ENCODE assay signal across 8 cellular contexts in genomic region chr19:18919086-18919894, GRCh38. TPM values are rescaled to one million over a fixed set of nuclear protein-coding genes. Genes with fewer than 3 reads are reported as not detected.
DNase-seq lines count a peak whose midpoint lies in the region; TF ChIP-seq lines count a peak whose summit lies in the region.

Gene COPE (minus strand): TSS chr19:18919387. CDS start chr19:18919348, 39 bp downstream.
Gene DDX49 (plus strand): TSS chr19:18919715. CDS start chr19:18919742, 27 bp downstream.

- H3K36me3 ChIP-seq in H7 (replicated peaks; ENCODE audit: control insufficient read depth, insufficient read depth, low read length) (peaks cover 7% of the 10 kb centered on the region), MG63 (peaks cover 64% of the 10 kb centered on the region)

- H3K27ac Mint-ChIP-seq in nephron = peak within 1 kb of the TSS; percentile 55 to 94 (median 88)
- peak within 1 kb of the TSS; percentile 96 for H3K27ac Mint-ChIP-seq in stimulated activated naive CD8-positive, alpha-beta T cell treated with anti-CD3 and anti-CD28 coated beads, Interleukin-15, Interleukin-2, amounts not matched to agents 100 ng/mL and 50 ng/mL, for 24 hours

- no peaks in the 10 kb centered on the region for H3K9me3 ChIP-seq in MG63

- no peak for TF ChIP-seq CTCF in fibroblast of the aortic adventitia (IDR thresholded peaks at IDR 0.05; ENCODE audit: insufficient read depth, low read length)
- TF ChIP-seq CTCF in nephron (IDR thresholded peaks at IDR 0.05; ENCODE audit: unreplicated experiment in 3 of 3) = no peak

- H3K4me1 Mint-ChIP-seq in nephron = peaks cover 12% of the 10 kb centered on the region
- H3K4me1 Mint-ChIP-seq in stimulated activated naive CD8-positive, alpha-beta T cell treated with anti-CD3 and anti-CD28 coated beads, Interleukin-15, Interleukin-2, amounts not matched to agents 100 ng/mL and 50 ng/mL, for 24 hours (ENCODE audit: low read depth) = peaks cover 56% of the 10 kb centered on the region

- peak within 1 kb of the TSS; percentile 91 for H3K4me3 ChIP-seq in H7 (ENCODE audit: insufficient read depth, low read depth, low read length)
- peak within 1 kb of the TSS; percentile 96 for H3K4me3 ChIP-seq in MG63
- peak within 1 kb of the TSS; percentile 100 for H3K4me3 ChIP-seq in fibroblast of the aortic adventitia (ENCODE audit: low read depth, low read length)

- no peaks in the 10 kb centered on the region for H3K9me3 Mint-ChIP-seq in nephron
- no peaks in the 10 kb centered on the region for H3K9me3 Mint-ChIP-seq in stimulated activated naive CD8-positive, alpha-beta T cell treated with anti-CD3 and anti-CD28 coated beads, Interleukin-15, Interleukin-2, amounts not matched to agents 100 ng/mL and 50 ng/mL, for 24 hours

- H3K4me3 Mint-ChIP-seq in nephron = peak within 1 kb of the TSS; percentile 79 to 85 (median 83)
- H3K4me3 Mint-ChIP-seq in stimulated activated naive CD8-positive, alpha-beta T cell treated with anti-CD3 and anti-CD28 coated beads, Interleukin-15, Interleukin-2, amounts not matched to agents 100 ng/mL and 50 ng/mL, for 24 hours = peak within 1 kb of the TSS; percentile 99

- peaks cover 16% of the 10 kb centered on the region for H3K36me3 Mint-ChIP-seq in nephron (ENCODE audit: low read depth)
- peaks cover 29% of the 10 kb centered on the region for H3K36me3 Mint-ChIP-seq in stimulated activated naive CD8-positive, alpha-beta T cell treated with anti-CD3 and anti-CD28 coated beads, Interleukin-15, Interleukin-2, amounts not matched to agents 100 ng/mL and 50 ng/mL, for 24 hours (ENCODE audit: low read depth)

- no peaks in the 10 kb centered on the region for H3K27me3 ChIP-seq in H7 (ENCODE audit: control insufficient read depth, insufficient read depth, low read length)
- H3K27me3 ChIP-seq in MG63 = no peaks in the 10 kb centered on the region

- H3K27me3 Mint-ChIP-seq in nephron (ENCODE audit: low read depth) = no peaks in the 10 kb centered on the region
- no peaks in the 10 kb centered on the region for H3K27me3 Mint-ChIP-seq in stimulated activated naive CD8-positive, alpha-beta T cell treated with anti-CD3 and anti-CD28 coated beads, Interleukin-15, Interleukin-2, amounts not matched to agents 100 ng/mL and 50 ng/mL, for 24 hours

- DNase-seq in ELF-1 (ENCODE audit: low read depth, low spot score) (peak; percentile 100), H7 (peak; percentile 100), MG63 (peak; percentile 100), SHP77 treated with DMSO at 0.1 percent for 48 hours (lab: John Stamatoyannopoulos, UW) (peak; percentile 98), fibroblast of the aortic adventitia (ENCODE audit: low read depth) (peak; percentile 100)
- peak; percentile 99 for DNase-seq in activated effector memory CD4-positive, alpha-beta T cell treated with anti-CD3 and anti-CD28 coated beads, Interleukin-2, amount 50 U/mL, for 16 hours

RNA-seq across cellular contexts. Expression of gene COPE, which starts in this region (rescaled TPM):
- 253 and 306 TPM in 2 replicates for total RNA-seq in H7 (2014; rRNA removed; shearing (Covaris generic))
- 528 and 780 TPM in 2 replicates for total RNA-seq in MG63 (2014; rRNA removed; shearing (Covaris generic); ENCODE audit: low replicate concordance)
- 67.0 and 172 TPM in 2 replicates for total RNA-seq in fibroblast of the aortic adventitia (ENCODE audit: low replicate concordance)

RNA-seq across cellular contexts. Expression of gene DDX49, which starts in this region (rescaled TPM):
- 44.7 and 63.1 TPM in 2 replicates for total RNA-seq in H7 (2014; rRNA removed; shearing (Covaris generic))
- 142 and 214 TPM in 2 replicates for total RNA-seq in MG63 (2014; rRNA removed; shearing (Covaris generic); ENCODE audit: low replicate concordance)
- 30.8 and 42.1 TPM in 2 replicates for total RNA-seq in fibroblast of the aortic adventitia (ENCODE audit: low replicate concordance)

Comparison
In these comparisons a context has a peak if more than half of its experiments do, and no peak if none do; other contexts are left out.
1. Peak in every context shown above with its lines: DNase-seq and H3K4me3 ChIP-seq.